9 cellular contexts compared by ENCODE assay signal in genomic region chr2:41966431-41966893, GRCh38.
A peak's percentile ranks its signal among the peaks of the same experiment; 100 is the strongest.
DNase-seq lines count a peak whose midpoint lies in the region; ATAC-seq and TF ChIP-seq lines count a peak whose summit lies in the region.
"Had no signal": no experiment of that assay in that cellular context is flagged by ENCODE, and none has a peak within 500 bp of the region (broad histone marks: within the 10 kb centered on the region; RNA-seq: fewer than 3 reads in every experiment).

No MANE protein-coding gene starts in this region.

- H3K36me3 Mint-ChIP-seq in activated CD4-positive, alpha-beta T cell treated with anti-CD3 and anti-CD28 coated beads for 36 hours (ENCODE audit: low read depth), result no peaks in the 10 kb centered on the region
- H3K36me3 Mint-ChIP-seq: naive B cell had no signal

- TF ChIP-seq CTCF in fibroblast of villous mesenchyme (IDR thresholded peaks at IDR 0.05; ENCODE audit: insufficient read depth, low read depth, low read length), result no peak
- no peak for TF ChIP-seq CTCF in ovary (IDR thresholded peaks at IDR 0.05)

- H3K4me1 Mint-ChIP-seq in activated CD4-positive, alpha-beta T cell treated with anti-CD3 and anti-CD28 coated beads for 36 hours, result no peaks in the 10 kb centered on the region

- no peaks in the 10 kb centered on the region for H3K27me3 ChIP-seq in ovary

- whole genome bisulfite sequencing in ovary, 3 donors, result 24 to 32% (median 32%) methylated on average over 10 of the region's 10 CpGs

- POLR2A ChIA-PET in activated CD4-positive, alpha-beta T cell treated with anti-CD3 and anti-CD28 coated beads for 36 hours (lab: Charles Lee), result no interaction called here

- no peak for TF ChIP-seq POLR2A in ovary (IDR thresholded peaks at IDR 0.05)

- no peak overlapping the region for H3K27ac Mint-ChIP-seq in activated CD4-positive, alpha-beta T cell treated with anti-CD3 and anti-CD28 coated beads for 36 hours
- H3K27ac Mint-ChIP-seq: naive B cell had no signal

- H3K9me3 Mint-ChIP-seq in activated CD4-positive, alpha-beta T cell treated with anti-CD3 and anti-CD28 coated beads for 36 hours (ENCODE audit: low read depth), result no peaks in the 10 kb centered on the region
- H3K9me3 Mint-ChIP-seq: naive B cell had no signal

- H3K4me3 ChIP-seq in fibroblast of villous mesenchyme (ENCODE audit: low read depth, low read length) (no peak overlapping the region), ovary (no peak overlapping the region)

- TF ChIP-seq EP300 in ovary (IDR thresholded peaks at IDR 0.05), result no peak

- H3K9me3 ChIP-seq in ovary, result no peaks in the 10 kb centered on the region

- DNase-seq in AG20443 (ENCODE audit: low spot score) (peak; percentile 96), RKO (ENCODE audit: low spot score) (peak; percentile 63), fibroblast of villous mesenchyme (ENCODE audit: low read depth) (peak; percentile 94), ovary (peak; percentile 75 to 84 (median 83)), UCSD-AML1 (lab: John Stamatoyannopoulos, UW; ENCODE audit: unreplicated experiment) (no peak)
- no peak for DNase-seq in activated CD4-positive, alpha-beta T cell treated with anti-CD3 and anti-CD28 coated beads for 36 hours
- no peak for DNase-seq in activated CD4-positive, alpha-beta T cell treated with anti-CD3 and anti-CD28 coated beads for 4 hours
- DNase-seq: naive B cell had no signal

- peaks cover 36% of the 10 kb centered on the region for H3K4me1 ChIP-seq in ovary (ENCODE audit: insufficient read depth)

- H3K36me3 ChIP-seq in ovary, result no peaks in the 10 kb centered on the region

- CTCF ChIA-PET in activated CD4-positive, alpha-beta T cell treated with anti-CD3 and anti-CD28 coated beads for 36 hours (lab: Charles Lee), result no interaction called here

- intact Hi-C loops in ovary (cut with DNase I), result loop anchor here in 1 of 4 donors (10.0 kb wide), 1 partner anchor 88 kb away; no protein-coding TSS in a partner anchor
- intact Hi-C loops in activated CD4-positive, alpha-beta T cell treated with anti-CD3 and anti-CD28 coated beads for 36 hours (cut with DNase I, micrococcal nuclease), result no loop called here

- peak overlapping the region in 1 of 2 donors; percentile 86 for H3K27ac ChIP-seq in ovary

- no peak overlapping the region for H3K4me3 Mint-ChIP-seq in activated CD4-positive, alpha-beta T cell treated with anti-CD3 and anti-CD28 coated beads for 36 hours
- H3K4me3 Mint-ChIP-seq: naive B cell had no signal

- ATAC-seq in HG03280 (IDR thresholded peaks at IDR 0.05; ENCODE audit: unreplicated experiment), result no peak
- ATAC-seq in activated CD4-positive, alpha-beta T cell treated with anti-CD3 and anti-CD28 coated beads for 36 hours, result no peak

- H3K27me3 Mint-ChIP-seq in activated CD4-positive, alpha-beta T cell treated with anti-CD3 and anti-CD28 coated beads for 36 hours, result peaks cover 2% of the 10 kb centered on the region

Comparison
In these comparisons a context has a peak if more than half of its experiments do, and no peak if none do; other contexts are left out.
1. DNase-seq: peak in AG20443 (single experiment), RKO (single experiment), fibroblast of villous mesenchyme (single experiment) and ovary (5 of 5); none in activated CD4-positive, alpha-beta T cell treated with anti-CD3 and anti-CD28 coated beads for 36 hours (single experiment), activated CD4-positive, alpha-beta T cell treated with anti-CD3 and anti-CD28 coated beads for 4 hours (0 of 2) and UCSD-AML1 (single experiment).